10 cellular contexts compared by ENCODE assay signal in the genomic region with DNA sequence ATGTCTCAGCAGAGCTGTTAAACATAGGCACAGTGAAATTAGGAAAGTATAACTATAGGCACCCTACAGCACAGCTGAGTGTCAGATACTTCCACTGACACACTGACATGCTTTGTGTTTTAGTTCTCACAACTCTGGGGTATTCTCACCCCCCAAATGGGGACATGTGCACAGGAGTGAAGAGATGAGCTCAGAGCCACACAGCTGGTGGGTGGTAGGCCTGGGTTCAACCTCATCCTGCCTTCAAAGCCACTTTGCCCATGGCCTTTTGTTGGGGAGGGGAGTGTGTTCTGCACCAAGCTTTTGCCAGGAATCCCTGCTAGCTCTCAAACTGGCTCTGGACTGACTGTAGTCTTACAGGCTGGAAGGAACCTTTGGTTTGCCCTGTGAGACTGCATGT. TPM values are rescaled to one million over a fixed set of nuclear protein-coding genes. Genes with fewer than 3 reads are reported as not detected.
A peak's percentile ranks its signal among the peaks of the same experiment; 100 is the strongest.
DNase-seq lines count a peak whose midpoint lies in the region; ATAC-seq and TF ChIP-seq lines count a peak whose summit lies in the region.
"Had no signal": no experiment of that assay in that cellular context is flagged by ENCODE, and none has a peak within 500 bp of the region (broad histone marks: within the 10 kb centered on the region; RNA-seq: fewer than 3 reads in every experiment).

No MANE protein-coding gene starts in this region.

- DNase-seq in activated T-cell treated with anti-CD3 and anti-CD28 coated beads, Interleukin-2, amount 50 U/mL, for 24 hours: no peak
- no peak for DNase-seq in activated T-cell treated with anti-CD3 and anti-CD28 coated beads for 4 hours
- DNase-seq in WTC11 (ENCODE audit: low spot score): no peak
- DNase-seq in hepatocyte (ENCODE audit: low spot score): no peak
- DNase-seq in stimulated activated naive CD8-positive, alpha-beta T cell treated with anti-CD3 and anti-CD28 coated beads, Interleukin-15, amount 100 ng/mL, for 72 hours: no peak
- no peak for DNase-seq in COLO829 (ENCODE audit: low spot score)
- DNase-seq: NCI-H1417; stimulated activated CD8-positive, alpha-beta memory T cell treated with anti-CD3 and anti-CD28 coated beads, Interleukin-4, amount 100 ng/mL, for 48 hours had no signal

- CTCF ChIA-PET in WTC11 (lab: Charles Lee): interaction anchor here (0.5 to 2.3 kb wide), 3 partner anchors 10 to 415 kb away, joined by 3 to 7 read pairs (median 4); no protein-coding TSS in a partner anchor

- TF ChIP-seq CTCF in WTC11 (IDR thresholded peaks at IDR 0.05) (no peak), hepatocyte (IDR thresholded peaks at IDR 0.05; ENCODE audit: poor library complexity) (no peak)

- peaks cover 22% of the 10 kb centered on the region for H3K4me1 ChIP-seq in hepatocyte (ENCODE audit: insufficient read depth)

- H3K27me3 Mint-ChIP-seq in activated T-cell treated with anti-CD3 and anti-CD28 coated beads, Interleukin-2, amount 50 U/mL, for 24 hours: no peaks in the 10 kb centered on the region
- no peaks in the 10 kb centered on the region for H3K27me3 Mint-ChIP-seq in WTC11 (ENCODE audit: low read depth)
- no peaks in the 10 kb centered on the region for H3K27me3 Mint-ChIP-seq in stimulated activated naive CD8-positive, alpha-beta T cell treated with anti-CD3 and anti-CD28 coated beads, Interleukin-15, amount 100 ng/mL, for 72 hours

- H3K9me3 Mint-ChIP-seq in activated T-cell treated with anti-CD3 and anti-CD28 coated beads, Interleukin-2, amount 50 U/mL, for 24 hours: no peaks in the 10 kb centered on the region
- no peaks in the 10 kb centered on the region for H3K9me3 Mint-ChIP-seq in WTC11
- H3K9me3 Mint-ChIP-seq in stimulated activated naive CD8-positive, alpha-beta T cell treated with anti-CD3 and anti-CD28 coated beads, Interleukin-15, amount 100 ng/mL, for 72 hours: no peaks in the 10 kb centered on the region

- H3K36me3 ChIP-seq in hepatocyte (replicated peaks; ENCODE audit: insufficient read depth, low read depth): no peaks in the 10 kb centered on the region

- peaks cover 92% of the 10 kb centered on the region for H3K79me2 ChIP-seq in hepatocyte

- no peaks in the 10 kb centered on the region for H3K27me3 ChIP-seq in hepatocyte

- ATAC-seq in WTC11 (no peak), HG03521 (IDR thresholded peaks at IDR 0.05; ENCODE audit: unreplicated experiment) (no peak), HG02938 (IDR thresholded peaks at IDR 0.05; ENCODE audit: unreplicated experiment) (no peak)
- no peak for ATAC-seq in stimulated activated naive CD8-positive, alpha-beta T cell treated with anti-CD3 and anti-CD28 coated beads, Interleukin-15, amount 100 ng/mL, for 72 hours

- peaks cover 78% of the 10 kb centered on the region for H3K36me3 Mint-ChIP-seq in activated T-cell treated with anti-CD3 and anti-CD28 coated beads, Interleukin-2, amount 50 U/mL, for 24 hours (ENCODE audit: low read depth)
- H3K36me3 Mint-ChIP-seq in WTC11: peaks cover 19% of the 10 kb centered on the region

- POLR2A ChIA-PET in WTC11 (lab: Charles Lee): no interaction called here

- H3K4me1 Mint-ChIP-seq in activated T-cell treated with anti-CD3 and anti-CD28 coated beads, Interleukin-2, amount 50 U/mL, for 24 hours (ENCODE audit: low read depth): peaks cover 68% of the 10 kb centered on the region
- peaks cover 16% of the 10 kb centered on the region for H3K4me1 Mint-ChIP-seq in WTC11
- H3K4me1 Mint-ChIP-seq in stimulated activated naive CD8-positive, alpha-beta T cell treated with anti-CD3 and anti-CD28 coated beads, Interleukin-15, amount 100 ng/mL, for 72 hours: peaks cover 75% of the 10 kb centered on the region

- H3K4me3 ChIP-seq in hepatocyte: no peak overlapping the region

- H4K20me1 ChIP-seq in hepatocyte (ENCODE audit: insufficient read depth, poor library complexity, severe bottlenecking): peaks cover 44% of the 10 kb centered on the region

- H3K4me3 Mint-ChIP-seq in activated T-cell treated with anti-CD3 and anti-CD28 coated beads, Interleukin-2, amount 50 U/mL, for 24 hours: peak overlapping the region; percentile 98
- peak overlapping the region; percentile 99 for H3K4me3 Mint-ChIP-seq in WTC11
- peak overlapping the region; percentile 91 to 95 for H3K4me3 Mint-ChIP-seq in stimulated activated naive CD8-positive, alpha-beta T cell treated with anti-CD3 and anti-CD28 coated beads, Interleukin-15, amount 100 ng/mL, for 72 hours

- H3K27ac Mint-ChIP-seq in activated T-cell treated with anti-CD3 and anti-CD28 coated beads, Interleukin-2, amount 50 U/mL, for 24 hours: peak overlapping the region; percentile 97
- peak overlapping the region; percentile 5; the same call in 1 of the 2 replicates for H3K27ac Mint-ChIP-seq in WTC11
- no peak overlapping the region for H3K27ac Mint-ChIP-seq in stimulated activated naive CD8-positive, alpha-beta T cell treated with anti-CD3 and anti-CD28 coated beads, Interleukin-15, amount 100 ng/mL, for 72 hours

- no peak overlapping the region for H2AFZ ChIP-seq in hepatocyte

- H3K9me2 ChIP-seq in hepatocyte (replicated peaks; ENCODE audit: insufficient read depth): no peaks in the 10 kb centered on the region

- peak overlapping the region; percentile 94 for H3K4me2 ChIP-seq in hepatocyte

- no peak overlapping the region for H3K27ac ChIP-seq in hepatocyte

- H3K9me3 ChIP-seq in hepatocyte (ENCODE audit: low read depth): no peaks in the 10 kb centered on the region

TF ChIP-seq in WTC11, 78 proteins besides CTCF, POLR2A, EP300 and RAD21:
- TF ChIP-seq, protein P1, sequence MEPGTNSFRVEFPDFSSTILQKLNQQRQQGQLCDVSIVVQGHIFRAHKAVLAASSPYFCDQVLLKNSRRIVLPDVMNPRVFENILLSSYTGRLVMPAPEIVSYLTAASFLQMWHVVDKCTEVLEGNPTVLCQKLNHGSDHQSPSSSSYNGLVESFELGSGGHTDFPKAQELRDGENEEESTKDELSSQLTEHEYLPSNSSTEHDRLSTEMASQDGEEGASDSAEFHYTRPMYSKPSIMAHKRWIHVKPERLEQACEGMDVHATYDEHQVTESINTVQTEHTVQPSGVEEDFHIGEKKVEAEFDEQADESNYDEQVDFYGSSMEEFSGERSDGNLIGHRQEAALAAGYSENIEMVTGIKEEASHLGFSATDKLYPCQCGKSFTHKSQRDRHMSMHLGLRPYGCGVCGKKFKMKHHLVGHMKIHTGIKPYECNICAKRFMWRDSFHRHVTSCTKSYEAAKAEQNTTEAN (CRISPR knock-in tag; IDR thresholded peaks at IDR 0.05): no peak
- no peak for TF ChIP-seq HMGA2 (CRISPR knock-in tag; IDR thresholded peaks at IDR 0.05)
- no peak for TF ChIP-seq FOXP1 (CRISPR knock-in tag; IDR thresholded peaks at IDR 0.05; ENCODE audit: borderline replicate concordance)
- TF ChIP-seq, protein P2, sequence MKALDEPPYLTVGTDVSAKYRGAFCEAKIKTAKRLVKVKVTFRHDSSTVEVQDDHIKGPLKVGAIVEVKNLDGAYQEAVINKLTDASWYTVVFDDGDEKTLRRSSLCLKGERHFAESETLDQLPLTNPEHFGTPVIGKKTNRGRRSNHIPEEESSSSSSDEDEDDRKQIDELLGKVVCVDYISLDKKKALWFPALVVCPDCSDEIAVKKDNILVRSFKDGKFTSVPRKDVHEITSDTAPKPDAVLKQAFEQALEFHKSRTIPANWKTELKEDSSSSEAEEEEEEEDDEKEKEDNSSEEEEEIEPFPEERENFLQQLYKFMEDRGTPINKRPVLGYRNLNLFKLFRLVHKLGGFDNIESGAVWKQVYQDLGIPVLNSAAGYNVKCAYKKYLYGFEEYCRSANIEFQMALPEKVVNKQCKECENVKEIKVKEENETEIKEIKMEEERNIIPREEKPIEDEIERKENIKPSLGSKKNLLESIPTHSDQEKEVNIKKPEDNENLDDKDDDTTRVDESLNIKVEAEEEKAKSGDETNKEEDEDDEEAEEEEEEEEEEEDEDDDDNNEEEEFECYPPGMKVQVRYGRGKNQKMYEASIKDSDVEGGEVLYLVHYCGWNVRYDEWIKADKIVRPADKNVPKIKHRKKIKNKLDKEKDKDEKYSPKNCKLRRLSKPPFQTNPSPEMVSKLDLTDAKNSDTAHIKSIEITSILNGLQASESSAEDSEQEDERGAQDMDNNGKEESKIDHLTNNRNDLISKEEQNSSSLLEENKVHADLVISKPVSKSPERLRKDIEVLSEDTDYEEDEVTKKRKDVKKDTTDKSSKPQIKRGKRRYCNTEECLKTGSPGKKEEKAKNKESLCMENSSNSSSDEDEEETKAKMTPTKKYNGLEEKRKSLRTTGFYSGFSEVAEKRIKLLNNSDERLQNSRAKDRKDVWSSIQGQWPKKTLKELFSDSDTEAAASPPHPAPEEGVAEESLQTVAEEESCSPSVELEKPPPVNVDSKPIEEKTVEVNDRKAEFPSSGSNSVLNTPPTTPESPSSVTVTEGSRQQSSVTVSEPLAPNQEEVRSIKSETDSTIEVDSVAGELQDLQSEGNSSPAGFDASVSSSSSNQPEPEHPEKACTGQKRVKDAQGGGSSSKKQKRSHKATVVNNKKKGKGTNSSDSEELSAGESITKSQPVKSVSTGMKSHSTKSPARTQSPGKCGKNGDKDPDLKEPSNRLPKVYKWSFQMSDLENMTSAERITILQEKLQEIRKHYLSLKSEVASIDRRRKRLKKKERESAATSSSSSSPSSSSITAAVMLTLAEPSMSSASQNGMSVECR (CRISPR knock-in tag; IDR thresholded peaks at IDR 0.05; ENCODE audit: borderline replicate concordance): no peak
- no peak for TF ChIP-seq CREM (CRISPR knock-in tag; IDR thresholded peaks at IDR 0.05)

RNA-seq across cellular contexts. Expression of a gene that starts 1.7 kb away (rescaled TPM):
- total RNA-seq in WTC11 (2021) (27.5 to 28.5 TPM (median 28.0 TPM) in 3 replicates), hepatocyte (32.0 and 38.3 TPM in 2 replicates)
- 33.0 and 33.3 TPM in 2 replicates for polyA plus RNA-seq in hepatocyte

RNA-seq across cellular contexts. Expression of a gene that starts 31.7 kb away (rescaled TPM):
- total RNA-seq in WTC11 (2021): 67.4 to 98.7 TPM (median 75.8 TPM) in 3 replicates
- 6.1 and 7.8 TPM in 2 replicates for total RNA-seq in hepatocyte
- polyA plus RNA-seq in hepatocyte: 38.7 and 40.2 TPM in 2 replicates

RNA-seq across cellular contexts. Expression of a gene that starts 54.1 kb away (rescaled TPM):
- total RNA-seq in WTC11 (2021) (11.7 to 14.2 TPM (median 12.3 TPM) in 3 replicates), hepatocyte (4.9 and 6.6 TPM in 2 replicates)
- polyA plus RNA-seq in hepatocyte: 7.8 and 8.0 TPM in 2 replicates

Comparison
In these comparisons a context has a peak if more than half of its experiments do, and no peak if none do; other contexts are left out.
1. H3K27ac Mint-ChIP-seq: peak in activated T-cell treated with anti-CD3 and anti-CD28 coated beads, Interleukin-2, amount 50 U/mL, for 24 hours (single experiment) and WTC11 (single experiment); none in stimulated activated naive CD8-positive, alpha-beta T cell treated with anti-CD3 and anti-CD28 coated beads, Interleukin-15, amount 100 ng/mL, for 72 hours (0 of 2).
2. Peak in every context shown above with its lines, with median percentiles within 50 percentile points of each other: H3K4me3 Mint-ChIP-seq.